8 cellular contexts compared by ENCODE assay signal in the genomic region with DNA sequence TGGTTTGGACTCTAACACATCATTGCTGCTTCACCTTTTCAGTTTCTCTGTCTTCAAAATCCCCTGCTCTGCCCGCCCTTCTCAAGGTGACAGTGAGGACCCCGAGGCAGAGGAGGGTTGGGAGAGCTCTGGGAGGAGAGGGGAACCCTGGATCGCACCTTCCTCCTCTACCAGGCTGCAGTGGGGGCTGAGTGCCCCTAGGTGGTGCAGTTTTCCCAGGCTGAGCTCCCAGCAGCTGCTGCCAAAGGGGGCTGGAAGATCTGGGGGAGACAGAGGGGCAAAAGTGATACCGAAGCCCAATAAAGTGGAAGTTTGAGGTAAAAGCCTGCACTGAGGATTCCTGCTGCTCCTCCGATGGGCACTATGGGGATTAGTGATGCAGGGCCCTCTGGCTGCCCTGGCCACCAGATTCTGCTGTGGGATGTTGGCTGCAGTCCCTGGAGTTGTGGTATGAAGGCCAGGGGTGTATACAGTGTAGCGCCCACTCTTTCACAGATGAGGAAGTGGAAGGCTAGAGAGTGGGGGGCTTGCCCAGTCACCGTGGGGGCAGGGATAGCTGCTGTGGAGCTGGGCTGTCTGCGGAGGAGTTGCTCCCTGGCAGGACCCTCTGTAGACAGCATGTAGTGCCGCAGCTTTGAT. TPM values are rescaled to one million over a fixed set of nuclear protein-coding genes. Genes with fewer than 3 reads are reported as not detected.
DNase-seq lines count a peak whose midpoint lies in the region; ATAC-seq and TF ChIP-seq lines count a peak whose summit lies in the region.

No MANE protein-coding gene starts in this region.

- H2BK12ac ChIP-seq in mesenchymal stem cell (ENCODE audit: low read length in 2 of 2), result no peak overlapping the region

- H2AK5ac ChIP-seq in mesenchymal stem cell (ENCODE audit: low read length, severe bottlenecking), result no peak overlapping the region

- 46% methylated on average over 9 of the region's 9 CpGs for WGBS in mesenchymal stem cell

- H3K9me3 ChIP-seq in mesenchymal stem cell (ENCODE audit: control insufficient read depth, low read length) (no peaks in the 10 kb centered on the region), upper lobe of right lung (no peaks in the 10 kb centered on the region)

- no peak overlapping the region for H3K4me3 ChIP-seq in HFF-Myc (replicated peaks; ENCODE audit: low read depth, low read length)
- H3K4me3 ChIP-seq in coronary artery, result no peak overlapping the region
- no peak overlapping the region for H3K4me3 ChIP-seq in mesenchymal stem cell (ENCODE audit: insufficient read depth in 1 of 2, low read depth in 1 of 2, low read length in 2 of 2)
- H3K4me3 ChIP-seq in upper lobe of right lung, result no peak overlapping the region

- H3K18ac ChIP-seq in mesenchymal stem cell (ENCODE audit: low read depth in 1 of 2, low read length in 2 of 2), result no peak overlapping the region

- H2AFZ ChIP-seq in mesenchymal stem cell (ENCODE audit: low read depth, low read length), result no peak overlapping the region

- H3K79me1 ChIP-seq in mesenchymal stem cell (replicated peaks; ENCODE audit: low read length, poor library complexity, severe bottlenecking), result no peaks in the 10 kb centered on the region

- TF ChIP-seq CTCF in HFF-Myc (IDR thresholded peaks at IDR 0.05; ENCODE audit: low read depth, low read length, missing control alignments) (peak; percentile 90), coronary artery (IDR thresholded peaks at IDR 0.05) (peak; percentile 57), upper lobe of right lung (IDR thresholded peaks at IDR 0.05) (peak; percentile 70)

- no peak overlapping the region for H3K9ac ChIP-seq in mesenchymal stem cell (ENCODE audit: low read length)

- H2BK5ac ChIP-seq in mesenchymal stem cell (ENCODE audit: low read depth, low read length, poor library complexity, severe bottlenecking), result no peak overlapping the region

- no peak overlapping the region for H3K14ac ChIP-seq in mesenchymal stem cell (ENCODE audit: low read length in 2 of 2)

- no peak overlapping the region for H4K91ac ChIP-seq in mesenchymal stem cell (ENCODE audit: low read length)

- ATAC-seq in SK-N-SH treated with all-trans-retinoic acid at 6 μM for 48 hours (peak; percentile 88), upper lobe of right lung (peak; percentile 73), HG02642 (IDR thresholded peaks at IDR 0.05; ENCODE audit: poor library complexity, unreplicated experiment) (no peak), HG02970 (IDR thresholded peaks at IDR 0.05; ENCODE audit: low FRiP score, unreplicated experiment) (no peak)

- no peak overlapping the region for H2BK15ac ChIP-seq in mesenchymal stem cell (ENCODE audit: low read depth, poor library complexity, severe bottlenecking)

- intact Hi-C loops in upper lobe of right lung (cut with DNase I), result no loop called here

- H3K23ac ChIP-seq in mesenchymal stem cell (ENCODE audit: low read length in 2 of 2), result no peak overlapping the region

- no peak overlapping the region for H3K4me2 ChIP-seq in mesenchymal stem cell (ENCODE audit: low read length, poor library complexity, severe bottlenecking)

- H3K27me3 ChIP-seq in mesenchymal stem cell (ENCODE audit: control insufficient read depth in 1 of 2, insufficient read depth in 1 of 2, low read length in 2 of 2), result peaks cover 63 to 89% of the 10 kb centered on the region in 2 experiments
- H3K27me3 ChIP-seq in upper lobe of right lung, result peaks cover 27% of the 10 kb centered on the region

- H4K8ac ChIP-seq in mesenchymal stem cell (ENCODE audit: low read length), result no peak overlapping the region

- H3K4ac ChIP-seq in mesenchymal stem cell (ENCODE audit: low read depth in 1 of 2, low read length in 2 of 2), result no peak overlapping the region

- in situ Hi-C loops in Caki2 (cut with HindIII; ENCODE audit: low pct_unique_long_range_greater_than_20kb, low sequenced_read_pairs), result no loop called here

- H3K27ac ChIP-seq in coronary artery (no peak overlapping the region), mesenchymal stem cell (ENCODE audit: low read length, poor library complexity, severe bottlenecking) (no peak overlapping the region), upper lobe of right lung (no peak overlapping the region)

- H2BK120ac ChIP-seq in mesenchymal stem cell (ENCODE audit: low read depth, low read length), result no peak overlapping the region

- H3K4me1 ChIP-seq in mesenchymal stem cell (ENCODE audit: control insufficient read depth, insufficient read depth, low read depth, low read length) (no peaks in the 10 kb centered on the region), upper lobe of right lung (peaks cover 3% of the 10 kb centered on the region)

- peak; percentile 20 for DNase-seq in Caki2 (ENCODE audit: low read depth)
- no peak for DNase-seq in HFF-Myc (ENCODE audit: extremely low read depth, low read depth)
- no peak for DNase-seq in coronary artery (ENCODE audit: low spot score)
- DNase-seq in mesenchymal stem cell, result peak; percentile 41
- no peak for DNase-seq in upper lobe of right lung

- H3K36me3 ChIP-seq in mesenchymal stem cell (ENCODE audit: control insufficient read depth in 1 of 2, insufficient read depth in 2 of 2, low read depth in 1 of 2, low read length in 2 of 2) (no peaks in the 10 kb centered on the region), upper lobe of right lung (no peaks in the 10 kb centered on the region)

TF ChIP-seq in SK-N-SH treated with all-trans-retinoic acid at 6 μM for 48 hours, 23 proteins besides CTCF, POLR2A, EP300 and RAD21:
- TF ChIP-seq ZNF565 (CRISPR knock-in tag; conservative IDR thresholded peaks at IDR 0.05; ENCODE audit: low read depth) (no peak), BACH2 (CRISPR knock-in tag; IDR thresholded peaks at IDR 0.05; ENCODE audit: borderline replicate concordance) (no peak), SNAI2 (CRISPR knock-in tag; IDR thresholded peaks at IDR 0.05) (no peak), TCF4 (CRISPR knock-in tag; IDR thresholded peaks at IDR 0.05; ENCODE audit: borderline replicate concordance) (no peak), ISL1 (CRISPR knock-in tag; IDR thresholded peaks at IDR 0.05) (no peak)

RNA-seq across cellular contexts. Expression of a gene that starts 40.7 kb away (rescaled TPM):
- total RNA-seq in Caki2 (2014; rRNA removed; shearing (Covaris generic); ENCODE audit: low replicate concordance), result 8.8 and 20.3 TPM in 2 replicates
- 34.4 TPM for polyA plus RNA-seq in mesenchymal stem cell (2013, experiment 1 of 2)
- polyA plus RNA-seq in mesenchymal stem cell (2013, experiment 2 of 2), result 33.1 TPM
- 37.2 TPM for total RNA-seq in upper lobe of right lung

Comparison
In these comparisons a context has a peak if more than half of its experiments do, and no peak if none do; other contexts are left out.
1. DNase-seq: peak in Caki2 (single experiment) and mesenchymal stem cell (single experiment); none in HFF-Myc (single experiment), coronary artery (single experiment) and upper lobe of right lung (single experiment).
2. ATAC-seq: peak in SK-N-SH treated with all-trans-retinoic acid at 6 μM for 48 hours (single experiment) and upper lobe of right lung (single experiment); none in HG02642 (single experiment) and HG02970 (single experiment).
3. Peak in every context shown above with its lines, with median percentiles within 50 percentile points of each other: CTCF ChIP-seq.